Comparison of ENCODE assay signal across 23 cellular contexts in the genomic region with DNA sequence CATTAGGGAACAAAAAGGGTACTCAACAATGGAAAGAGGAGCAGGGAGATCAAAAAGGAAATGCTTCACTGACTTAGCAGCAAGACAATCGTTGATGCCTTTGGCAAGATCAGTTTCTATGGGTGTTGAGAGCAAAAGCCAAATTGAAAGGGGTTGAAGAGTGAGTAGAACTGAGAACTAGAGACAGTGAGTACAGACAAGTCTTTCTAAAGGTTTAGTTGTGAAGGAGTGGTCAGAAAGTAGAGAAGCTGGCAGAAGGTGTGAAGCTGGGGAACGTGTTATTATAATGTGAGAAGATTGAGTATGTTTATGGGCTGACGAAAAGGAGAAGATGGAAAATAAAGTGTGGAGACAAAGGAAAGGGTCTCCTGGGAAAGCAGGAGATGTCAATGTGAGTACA.
"Had no signal": no experiment of that assay in that cellular context is flagged by ENCODE, and none has a peak within 500 bp of the region (broad histone marks: within the 10 kb centered on the region; RNA-seq: fewer than 3 reads in every experiment).

No MANE protein-coding gene starts in this region.

- H2AFZ ChIP-seq: hepatocyte had no signal

- H3K9me3 Mint-ChIP-seq: type B pancreatic cell had no signal

- H3K9me3 ChIP-seq: neutrophil, psoas muscle, spleen, suprapubic skin, thyroid gland had no signal

- FAIRE-seq: urothelium cell line had no signal

- H3K4me3 Mint-ChIP-seq: type B pancreatic cell had no signal

- H3K36me3 ChIP-seq: neutrophil, spleen, suprapubic skin, thyroid gland had no signal

- ATAC-seq: left colon, left ventricle myocardium superior, psoas muscle, sciatic nerve had no signal

- H3K4me3 ChIP-seq: coronary artery, hepatocyte, lung, psoas muscle, spleen, suprapubic skin, thyroid gland had no signal

- H3K27me3 ChIP-seq: hepatocyte, neutrophil, spleen, suprapubic skin, thyroid gland had no signal

- H3K27me3 Mint-ChIP-seq: type B pancreatic cell had no signal

- H3K79me2 ChIP-seq: hepatocyte had no signal

- H3K27ac ChIP-seq: coronary artery, hepatocyte, neutrophil, psoas muscle, suprapubic skin, thyroid gland had no signal

- H3K27ac Mint-ChIP-seq: type B pancreatic cell had no signal

- DNase-seq: effector CD4-positive, alpha-beta T cell; foreskin melanocyte; head of caudate nucleus; left colon; left ventricle myocardium superior; mesenchymal stem cell; midbrain; psoas muscle; retina; spleen; stimulated activated CD4-positive, alpha-beta T cell treated with anti-CD3 and anti-CD28 coated beads, Interleukin-15, amount 100 ng/mL, for 24 hours; stimulated activated CD4-positive, alpha-beta T cell treated with anti-CD3 and anti-CD28 coated beads, Interleukin-1b, Interleukin-23, amount 100 ng/mL, for 48 hours; stimulated activated CD4-positive, alpha-beta T cell treated with anti-CD3 and anti-CD28 coated beads, Interleukin-4, amount 100 ng/mL, for 4 hours; stimulated activated naive CD4-positive, alpha-beta T cell; thyroid gland had no signal

- H3K4me1 ChIP-seq: psoas muscle, suprapubic skin, thyroid gland had no signal

- H3K36me3 Mint-ChIP-seq: type B pancreatic cell had no signal

- H3K4me2 ChIP-seq: hepatocyte had no signal
